In the genomic region with DNA sequence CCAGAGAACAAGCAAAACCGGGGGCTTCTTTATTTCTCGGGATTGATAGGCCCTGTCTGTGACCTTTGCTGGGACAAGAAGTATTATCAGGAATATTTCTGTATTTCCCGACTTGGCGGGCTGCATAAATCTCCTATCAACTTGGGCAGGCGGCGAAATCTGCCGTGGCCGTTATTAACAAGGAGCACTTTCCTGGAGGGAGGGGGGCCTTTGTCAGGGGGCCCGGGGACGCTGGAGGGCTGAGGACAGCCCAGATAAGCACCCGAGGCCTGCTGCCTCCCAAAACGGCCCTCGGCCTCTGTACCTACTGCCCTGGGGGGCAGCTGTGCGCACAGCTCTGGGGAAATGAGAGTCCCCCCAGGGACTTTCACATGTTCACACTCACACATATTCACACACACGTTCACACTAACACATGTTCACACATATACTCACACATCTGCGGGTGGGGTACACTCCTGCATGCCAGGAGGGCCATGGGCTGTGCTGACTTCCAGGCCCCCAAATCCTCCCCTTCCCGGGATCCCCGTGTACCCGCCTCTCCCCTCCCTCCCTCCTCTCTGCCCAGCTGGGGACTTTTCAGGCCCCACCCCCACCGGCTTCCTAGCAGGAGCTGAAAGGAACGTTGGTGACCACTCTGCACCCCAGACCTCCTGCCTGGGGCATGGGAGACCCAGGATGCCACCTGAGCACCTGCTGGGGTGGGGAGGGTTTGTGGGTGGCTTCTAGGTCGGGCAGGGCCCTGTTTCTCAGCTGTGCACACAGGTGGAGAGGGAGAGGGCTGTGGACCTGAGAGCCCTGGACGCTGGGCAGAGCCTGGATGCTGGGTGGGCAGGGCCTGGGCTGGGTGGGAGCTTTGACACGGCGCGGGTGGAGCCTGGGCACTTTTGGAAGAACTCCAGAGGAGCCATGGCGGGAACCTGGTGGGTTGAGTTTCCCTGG, we compare ENCODE assay signal across 16 cellular contexts. TPM values are rescaled to one million over a fixed set of nuclear protein-coding genes. Genes with fewer than 3 reads are reported as not detected.
DNase-seq lines count a peak whose midpoint lies in the region; ATAC-seq and TF ChIP-seq lines count a peak whose summit lies in the region.
"Had no signal": no experiment of that assay in that cellular context is flagged by ENCODE, and none has a peak within 500 bp of the region (broad histone marks: within the 10 kb centered on the region; RNA-seq: fewer than 3 reads in every experiment).

No MANE protein-coding gene starts in this region.

- no peak for TF ChIP-seq POLR2A in vagina (IDR thresholded peaks at IDR 0.05)

- no peaks in the 10 kb centered on the region for H3F3A ChIP-seq in neural cell (ENCODE audit: insufficient read depth, low read length, poor library complexity, severe bottlenecking)

- H3K27ac Mint-ChIP-seq in brain: peak overlapping the region in 2 of 5 experiments; percentile 69 to 87

- no peak overlapping the region for H2AFZ ChIP-seq in neural cell (ENCODE audit: low read depth, low read length)

- H3K4me3 ChIP-seq in HEK293 (ENCODE audit: low read depth, low read length) (no peak overlapping the region), neural cell (ENCODE audit: low read length) (peak overlapping the region; percentile 42), vagina (no peak overlapping the region)

- H3K9me3 Mint-ChIP-seq in brain: no peaks in the 10 kb centered on the region
- H3K9me3 Mint-ChIP-seq: CD8-positive, alpha-beta memory T cell; H9 had no signal

- H3K4me1 ChIP-seq in HEK293 (ENCODE audit: control insufficient read depth, insufficient read depth, low read length) (no peaks in the 10 kb centered on the region), vagina (peaks cover 36% of the 10 kb centered on the region)

- H3K9me3 ChIP-seq in HEK293 (ENCODE audit: control insufficient read depth, insufficient read depth, low read depth, low read length) (no peaks in the 10 kb centered on the region), neural cell (ENCODE audit: low read length) (no peaks in the 10 kb centered on the region), vagina (no peaks in the 10 kb centered on the region)

- H4K20me1 ChIP-seq in neural cell (ENCODE audit: insufficient read depth): no peaks in the 10 kb centered on the region

- H3K9ac ChIP-seq in neural cell (ENCODE audit: low read length): peak overlapping the region; percentile 42

- TF ChIP-seq CTCF in HEK293 (tag by site-specific recombination; IDR thresholded peaks at IDR 0.05) (no peak), brain (conservative IDR thresholded peaks at IDR 0.05) (no peak), neural cell (IDR thresholded peaks at IDR 0.05; ENCODE audit: poor library complexity, severe bottlenecking) (no peak), vagina (IDR thresholded peaks at IDR 0.05) (no peak)

- DNase-seq in vagina (ENCODE audit: extremely low spot score in 2 of 2) (no peak), NCI-H526 treated with DMSO at 0.1 percent for 48 hours (lab: John Stamatoyannopoulos, UW) (no peak)
- DNase-seq: CD8-positive, alpha-beta memory T cell; H9; KBM-7; NCI-H1092 treated with DMSO at 0.1 percent for 48 hours; NCI-H1436 treated with DMSO at 0.1 percent for 48 hours; NCI-H1930; NCI-H748 treated with DMSO at 0.1 percent for 48 hours had no signal

- intact Hi-C loops in vagina (cut with DNase I): no loop called here

- ATAC-seq in HG02610 (IDR thresholded peaks at IDR 0.05; ENCODE audit: unreplicated experiment) (no peak), GM18517 (IDR thresholded peaks at IDR 0.05; ENCODE audit: unreplicated experiment) (no peak)
- ATAC-seq: HepG2, Panc1 had no signal

- H3K9me2 ChIP-seq in neural cell (ENCODE audit: insufficient read depth, low read length): no peaks in the 10 kb centered on the region

- H3K4me1 Mint-ChIP-seq in brain: peaks cover 22% of the 10 kb centered on the region

- H3K36me3 ChIP-seq in HEK293 (ENCODE audit: control insufficient read depth in 2 of 2, insufficient read depth in 1 of 2, low read length in 2 of 2) (no peaks in the 10 kb centered on the region), neural cell (ENCODE audit: insufficient read depth, low read length) (no peaks in the 10 kb centered on the region), vagina (no peaks in the 10 kb centered on the region)

- H3K36me3 Mint-ChIP-seq in brain: peaks cover 3% of the 10 kb centered on the region

- H3K4me2 ChIP-seq in neural cell (ENCODE audit: low read length): peak overlapping the region; percentile 14

- TF ChIP-seq EP300 in neural cell (conservative IDR thresholded peaks at IDR 0.05; ENCODE audit: poor library complexity, severe bottlenecking): no peak

- peaks cover 91% of the 10 kb centered on the region for H3K79me2 ChIP-seq in neural cell (replicated peaks; ENCODE audit: insufficient read depth, low read length)

- CTCF ChIA-PET in HEK293 (lab: Yijun Ruan, JAX): no interaction called here

- no peak for TF ChIP-seq RAD21 in neural cell (conservative IDR thresholded peaks at IDR 0.05)

- POLR2A ChIA-PET in HEK293 (lab: Yijun Ruan, JAX): interaction anchor here (0.6 kb wide), 1 partner anchor 100 kb away, joined by 4 read pairs; no protein-coding TSS in a partner anchor

- H3K4me3 Mint-ChIP-seq in brain: peak overlapping the region in 4 of 5 experiments; percentile 15 to 68 (median 66)
- H3K4me3 Mint-ChIP-seq: CD8-positive, alpha-beta memory T cell; H9 had no signal

- no peak overlapping the region for H3K27ac ChIP-seq in HEK293 (ENCODE audit: extremely low read depth, low read depth, low read length)
- H3K27ac ChIP-seq in neural cell (ENCODE audit: low read length): peak overlapping the region; percentile 24
- peak overlapping the region; percentile 9 for H3K27ac ChIP-seq in vagina

- H3K27me3 Mint-ChIP-seq in brain: no peaks in the 10 kb centered on the region
- H3K27me3 Mint-ChIP-seq: CD8-positive, alpha-beta memory T cell had no signal

- H3K27me3 ChIP-seq in neural cell (ENCODE audit: insufficient read depth, low read depth, low read length) (no peaks in the 10 kb centered on the region), vagina (no peaks in the 10 kb centered on the region)

TF ChIP-seq in HEK293, 187 proteins besides CTCF, POLR2A, EP300 and RAD21:
- TF ChIP-seq ZNF23 (tag by site-specific recombination; IDR thresholded peaks at IDR 0.05; ENCODE audit: borderline replicate concordance): no peak
- TF ChIP-seq, protein P1, sequence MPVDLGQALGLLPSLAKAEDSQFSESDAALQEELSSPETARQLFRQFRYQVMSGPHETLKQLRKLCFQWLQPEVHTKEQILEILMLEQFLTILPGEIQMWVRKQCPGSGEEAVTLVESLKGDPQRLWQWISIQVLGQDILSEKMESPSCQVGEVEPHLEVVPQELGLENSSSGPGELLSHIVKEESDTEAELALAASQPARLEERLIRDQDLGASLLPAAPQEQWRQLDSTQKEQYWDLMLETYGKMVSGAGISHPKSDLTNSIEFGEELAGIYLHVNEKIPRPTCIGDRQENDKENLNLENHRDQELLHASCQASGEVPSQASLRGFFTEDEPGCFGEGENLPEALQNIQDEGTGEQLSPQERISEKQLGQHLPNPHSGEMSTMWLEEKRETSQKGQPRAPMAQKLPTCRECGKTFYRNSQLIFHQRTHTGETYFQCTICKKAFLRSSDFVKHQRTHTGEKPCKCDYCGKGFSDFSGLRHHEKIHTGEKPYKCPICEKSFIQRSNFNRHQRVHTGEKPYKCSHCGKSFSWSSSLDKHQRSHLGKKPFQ (tag by site-specific recombination; IDR thresholded peaks at IDR 0.05): peak; percentile 97

TF ChIP-seq in neural cell, 6 proteins besides CTCF, POLR2A, EP300 and RAD21:
- TF ChIP-seq SMC3 (conservative IDR thresholded peaks at IDR 0.05; ENCODE audit: poor library complexity) (no peak), POLR2AphosphoS5 (IDR thresholded peaks at IDR 0.05) (no peak)

RNA-seq across cellular contexts. Expression of gene GSE1, which starts 24.3 kb away (rescaled TPM):
- polyA plus RNA-seq in brain (ENCODE audit: insufficient read depth, low read depth, low replicate concordance) (127 TPM), neural cell (35.6 and 38.3 TPM in 2 replicates)
- 65.7 and 89.0 TPM in 2 replicates for polyA minus RNA-seq in neural cell
- total RNA-seq in vagina: 80.8 TPM
